In genomic region chr4:56757270-56757746, GRCh38 we compare ENCODE assay signal across 8 cellular contexts.
DNase-seq lines count a peak whose midpoint lies in the region; ATAC-seq and TF ChIP-seq lines count a peak whose summit lies in the region.

No MANE protein-coding gene starts in this region.

- no peaks in the 10 kb centered on the region for H4K20me1 ChIP-seq in fibroblast of lung (ENCODE audit: control insufficient read depth, extremely low read depth, insufficient read depth, low read length)

- no peaks in the 10 kb centered on the region for H3K79me2 ChIP-seq in fibroblast of lung (ENCODE audit: control insufficient read depth, insufficient read depth, low read length)

- H3K4me2 ChIP-seq in fibroblast of lung (ENCODE audit: extremely low read depth, insufficient read depth, low read length), result peak overlapping the region; percentile 68

- H2AFZ ChIP-seq in fibroblast of lung (ENCODE audit: low read length), result peak overlapping the region; percentile 58

- no peaks in the 10 kb centered on the region for H3K9me3 ChIP-seq in fibroblast of lung (ENCODE audit: control insufficient read depth, insufficient read depth, low read depth, low read length)
- no peaks in the 10 kb centered on the region for H3K9me3 ChIP-seq in stomach smooth muscle (ENCODE audit: control insufficient read depth in 2 of 2, low read length in 2 of 2)

- H3K36me3 ChIP-seq in fibroblast of lung (ENCODE audit: control insufficient read depth, insufficient read depth, low read length), result no peaks in the 10 kb centered on the region
- no peaks in the 10 kb centered on the region for H3K36me3 ChIP-seq in stomach smooth muscle (ENCODE audit: control insufficient read depth in 2 of 2, insufficient read depth in 2 of 2, low read length in 2 of 2)

- no peak for TF ChIP-seq CTCF in fibroblast of lung (conservative IDR thresholded peaks at IDR 0.05 in 1 of 2, IDR thresholded peaks at IDR 0.05 in 1 of 2; ENCODE audit: low read depth in 1 of 2, low read length in 2 of 2)

- H3K9ac ChIP-seq in fibroblast of lung (ENCODE audit: insufficient read depth, low read length), result no peak overlapping the region
- H3K9ac ChIP-seq in stomach smooth muscle (ENCODE audit: low read length in 2 of 2), result no peak overlapping the region

- H3K4me3 ChIP-seq in fibroblast of lung (replicated peaks in 1 of 4; ENCODE audit: control extremely low read depth in 1 of 4, insufficient read depth in 1 of 4, low read depth in 3 of 4, low read length in 4 of 4) (no peak overlapping the region), stomach smooth muscle (ENCODE audit: low read length in 2 of 2) (no peak overlapping the region)

- H3K27me3 ChIP-seq in fibroblast of lung (ENCODE audit: control insufficient read depth, insufficient read depth, low read length) (no peaks in the 10 kb centered on the region), stomach smooth muscle (ENCODE audit: control insufficient read depth in 1 of 2, insufficient read depth in 2 of 2, low read length in 2 of 2) (no peaks in the 10 kb centered on the region)

- DNase-seq in AG08395 (ENCODE audit: low spot score), result peak; percentile 84
- peak; percentile 21 for DNase-seq in activated CD4-positive, alpha-beta T cell treated with anti-CD3 and anti-CD28 coated beads, Interleukin-2, amount 50 U/mL, for 1 hour
- peak; percentile 66 to 73 for DNase-seq in fibroblast of lung (ENCODE audit: low read depth in 2 of 2)
- DNase-seq in COR-L47 (lab: John Stamatoyannopoulos, UW), result no peak
- DNase-seq in activated CD4-positive, CD25-positive, alpha-beta regulatory T cell treated with anti-CD3 and anti-CD28 coated beads, Interleukin-2, amount 50 U/mL, for 72 hours, result no peak

- peak overlapping the region; percentile 86 for H3K27ac ChIP-seq in fibroblast of lung (ENCODE audit: insufficient read depth, low read length)
- peak overlapping the region; percentile 53 for H3K27ac ChIP-seq in stomach smooth muscle (ENCODE audit: low read length)

- peak; percentile 39 for ATAC-seq in GM19455 (IDR thresholded peaks at IDR 0.05; ENCODE audit: unreplicated experiment)
- ATAC-seq in HG03439 (IDR thresholded peaks at IDR 0.05; ENCODE audit: unreplicated experiment), result peak; percentile 42

- H3K4me1 ChIP-seq in fibroblast of lung (ENCODE audit: control insufficient read depth, extremely low read depth, insufficient read depth, low read length), result peaks cover 14% of the 10 kb centered on the region
- peaks cover 7% of the 10 kb centered on the region for H3K4me1 ChIP-seq in stomach smooth muscle (ENCODE audit: control insufficient read depth, insufficient read depth, low read length)

Comparison
In these comparisons a context has a peak if more than half of its experiments do, and no peak if none do; other contexts are left out.
1. DNase-seq: peak in AG08395 (single experiment), activated CD4-positive, alpha-beta T cell treated with anti-CD3 and anti-CD28 coated beads, Interleukin-2, amount 50 U/mL, for 1 hour (single experiment) and fibroblast of lung (2 of 2); none in COR-L47 (single experiment) and activated CD4-positive, CD25-positive, alpha-beta regulatory T cell treated with anti-CD3 and anti-CD28 coated beads, Interleukin-2, amount 50 U/mL, for 72 hours (single experiment).